Comparison of ENCODE assay signal across 12 cellular contexts in the genomic region with DNA sequence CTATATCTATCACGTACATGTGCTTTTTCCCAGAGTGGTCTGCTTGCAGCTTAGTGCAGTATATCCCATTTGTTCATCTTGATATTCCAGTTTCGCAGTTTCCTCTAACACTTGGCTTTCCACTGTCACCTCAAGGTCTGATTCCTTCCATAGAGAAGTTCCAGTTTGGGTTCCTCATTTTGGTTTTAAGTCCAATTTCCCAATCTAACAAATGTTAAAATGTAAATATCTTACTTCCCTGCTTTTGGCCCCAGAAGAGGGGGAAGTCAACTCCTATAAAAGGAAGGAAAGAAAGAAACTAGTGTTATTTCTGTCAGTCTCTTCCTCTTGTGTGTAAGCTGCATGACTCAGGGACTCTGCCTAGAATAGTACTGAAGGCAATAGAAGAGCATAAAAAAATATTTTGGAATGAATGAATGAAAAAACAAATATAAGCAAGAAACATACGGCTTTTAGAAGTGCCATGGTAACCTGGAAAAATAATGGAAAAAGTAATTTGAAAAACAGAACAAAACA.
"Had no signal": no experiment of that assay in that cellular context is flagged by ENCODE, and none has a peak within 500 bp of the region (broad histone marks: within the 10 kb centered on the region; RNA-seq: fewer than 3 reads in every experiment).

No MANE protein-coding gene starts in this region.

- ATAC-seq: body of pancreas; gastrocnemius medialis; mucosa of descending colon; naive thymus-derived CD8-positive, alpha-beta T cell had no signal

- H3K27me3 ChIP-seq: body of pancreas, gastrocnemius medialis had no signal

- H3K4me3 ChIP-seq: body of pancreas, gastrocnemius medialis, mucosa of descending colon had no signal

- H3K27ac ChIP-seq: body of pancreas, gastrocnemius medialis, parathyroid adenoma had no signal

- DNase-seq: activated CD4-positive, CD25-positive, alpha-beta regulatory T cell treated with anti-CD3 and anti-CD28 coated beads, Interleukin-2, amount 50 U/mL, for 72 hours; activated naive CD8-positive, alpha-beta T cell treated with anti-CD3 and anti-CD28 coated beads for 36 hours; amygdala; body of pancreas; caudate nucleus; erythroblast; gastrocnemius medialis; mucosa of descending colon; naive thymus-derived CD8-positive, alpha-beta T cell; stimulated activated CD4-positive, alpha-beta T cell treated with anti-CD3 and anti-CD28 coated beads, Interleukin-12 subunit alpha, Interleukin-12 subunit beta, amount 100 ng/mL, for 4 hours; stimulated activated CD4-positive, alpha-beta T cell treated with anti-CD3 and anti-CD28 coated beads, Interleukin-2, amount 100 ng/mL, for 24 hours had no signal
